Comparison of ENCODE assay signal across 39 cellular contexts in the genomic region with DNA sequence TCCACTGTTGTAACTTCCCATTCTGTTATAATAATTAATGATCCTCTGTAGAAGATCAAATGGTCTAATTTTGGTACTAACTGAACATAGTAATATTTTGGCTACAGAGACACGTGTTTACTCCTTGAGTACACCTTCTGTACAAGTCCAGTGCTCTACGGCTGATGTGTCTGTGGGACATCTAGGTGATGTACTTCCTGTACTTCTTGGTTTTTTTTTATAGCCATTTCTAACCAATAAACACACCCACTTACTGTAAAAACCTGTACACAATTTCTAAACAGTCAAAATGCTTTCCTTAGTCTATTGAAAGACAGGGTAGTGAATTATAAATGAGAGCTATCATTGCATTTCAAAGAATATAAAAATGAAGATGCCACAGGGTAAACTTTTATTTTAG.
"Had no signal": no experiment of that assay in that cellular context is flagged by ENCODE, and none has a peak within 500 bp of the region (broad histone marks: within the 10 kb centered on the region; RNA-seq: fewer than 3 reads in every experiment).

No MANE protein-coding gene starts in this region.

- FAIRE-seq: astrocyte, bronchial epithelial cell had no signal

- H3K4me3 ChIP-seq: adrenal gland, ascending aorta, body of pancreas, breast epithelium, cardiac muscle cell had no signal

- DNase-seq: activated effector memory CD4-positive, alpha-beta T cell treated with anti-CD3 and anti-CD28 coated beads, Interleukin-2, amount 50 U/mL, for 16 hours; activated effector memory CD4-positive, alpha-beta T cell treated with Interleukin-2 at 50 U/mL for 16 hours; activated gamma-delta T cell; activated gamma-delta T cell treated with Interleukin-2 at 50 U/mL for 16 hours; activated naive CD4-positive, alpha-beta T cell; activated naive CD4-positive, alpha-beta T cell treated with anti-CD3 and anti-CD28 coated beads for 36 hours; activated naive CD4-positive, alpha-beta T cell treated with anti-CD3 and anti-CD28 coated beads, Interleukin-2, amount 10 ng/mL, durations not matched to agents 7 days and 5 days; activated naive CD4-positive, alpha-beta T cell treated with anti-CD3 and anti-CD28 coated beads, Interleukin-2, amount 50 U/mL, for 16 hours; activated naive CD4-positive, alpha-beta T cell treated with Interleukin-2 at 50 U/mL for 16 hours; activated naive CD8-positive, alpha-beta T cell treated with anti-CD3 and anti-CD28 coated beads for 36 hours; activated naive CD8-positive, alpha-beta T cell treated with anti-CD3 and anti-CD28 coated beads, Interleukin-2, amount 10 ng/mL, durations not matched to agents 7 days and 5 days; activated naive CD8-positive, alpha-beta T cell treated with anti-CD3 and anti-CD28 coated beads, Interleukin-2, amount 50 U/mL, for 24 hours; activated T-cell treated with anti-CD3 and anti-CD28 coated beads, Interleukin-2, amount 50 U/mL, for 24 hours; activated T-cell treated with anti-CD3 and anti-CD28 coated beads, Interleukin-2, amount 50 U/mL, for 4 hours; activated T-cell treated with anti-CD3 and anti-CD28 coated beads, Interleukin-2, amount 50 U/mL, for 48 hours; activated T-cell treated with anti-CD3 and anti-CD28 coated beads, Interleukin-2, amount 50 U/mL, for 72 hours; adrenal gland; amniotic stem cell; amygdala; anterior cingulate cortex; aorta; body of pancreas; brain microvascular endothelial cell; caudate nucleus; central memory CD4-positive, alpha-beta T cell; cerebellar nuclear complex had no signal

- H3K9me3 ChIP-seq: adrenal gland, ascending aorta, breast epithelium had no signal

- H3K4me3 Mint-ChIP-seq: activated naive CD4-positive, alpha-beta T cell treated with anti-CD3 and anti-CD28 coated beads for 36 hours; activated naive CD4-positive, alpha-beta T cell treated with anti-CD3 and anti-CD28 coated beads, Interleukin-2, amount 10 ng/mL, durations not matched to agents 7 days and 5 days; activated naive CD4-positive, alpha-beta T cell treated with anti-CD3 and anti-CD28 coated beads, Interleukin-2, amount 50 U/mL, for 24 hours; activated naive CD8-positive, alpha-beta T cell; activated naive CD8-positive, alpha-beta T cell treated with anti-CD3 and anti-CD28 coated beads for 36 hours; activated naive CD8-positive, alpha-beta T cell treated with anti-CD3 and anti-CD28 coated beads, Interleukin-2, amount 10 ng/mL, durations not matched to agents 7 days and 5 days; activated naive CD8-positive, alpha-beta T cell treated with anti-CD3 and anti-CD28 coated beads, Interleukin-2, amount 50 U/mL, for 24 hours; activated T-cell treated with anti-CD3 and anti-CD28 coated beads, Interleukin-2, amount 50 U/mL, for 24 hours; activated T-cell treated with anti-CD3 and anti-CD28 coated beads, Interleukin-2, amount 50 U/mL, for 4 hours; activated T-cell treated with anti-CD3 and anti-CD28 coated beads, Interleukin-2, amount 50 U/mL, for 72 hours; activated T-helper 1 cell treated with anti-CD3 and anti-CD28 coated beads, Interleukin-12 subunit alpha, Interleukin-12 subunit beta, Interleukin-2, Interleukin-4 antibody, amounts not matched to agents 30 ng/mL and 10 ng/mL and 1 ng/mL, durations not matched to agents 14 hours and 24 hours and 36 hours; activated T-helper 17 cell treated with anti-CD3 and anti-CD28 coated beads, Interleukin-2, amount 50 U/mL, for 72 hours; brain; central memory CD8-positive, alpha-beta T cell had no signal

- ATAC-seq: activated naive CD4-positive, alpha-beta T cell treated with anti-CD3 and anti-CD28 coated beads, Interleukin-2, amount 50 U/mL, for 72 hours; activated naive CD8-positive, alpha-beta T cell treated with anti-CD3 and anti-CD28 coated beads, Interleukin-2, amount 50 U/mL, for 24 hours; activated T-cell treated with anti-CD3 and anti-CD28 coated beads, Interleukin-2, amount 50 U/mL, for 4 hours; activated T-cell treated with anti-CD3 and anti-CD28 coated beads, Interleukin-2, amount 50 U/mL, for 72 hours; activated T-helper 17 cell treated with anti-CD3 and anti-CD28 coated beads, Interleukin-2, amount 50 U/mL, for 72 hours; body of pancreas had no signal

- H3K4me1 Mint-ChIP-seq: activated naive CD4-positive, alpha-beta T cell treated with anti-CD3 and anti-CD28 coated beads, Interleukin-2, amount 10 ng/mL, durations not matched to agents 7 days and 5 days; activated naive CD4-positive, alpha-beta T cell treated with anti-CD3 and anti-CD28 coated beads, Interleukin-2, amount 50 U/mL, for 24 hours; activated naive CD8-positive, alpha-beta T cell treated with anti-CD3 and anti-CD28 coated beads, Interleukin-2, amount 50 U/mL, for 24 hours; activated T-helper 17 cell treated with anti-CD3 and anti-CD28 coated beads, Interleukin-2, amount 50 U/mL, for 72 hours; central memory CD8-positive, alpha-beta T cell had no signal

- H3K36me3 ChIP-seq: adrenal gland, breast epithelium had no signal

- H3K27me3 Mint-ChIP-seq: activated naive CD4-positive, alpha-beta T cell treated with anti-CD3 and anti-CD28 coated beads, Interleukin-2, amount 10 ng/mL, durations not matched to agents 7 days and 5 days; activated naive CD4-positive, alpha-beta T cell treated with anti-CD3 and anti-CD28 coated beads, Interleukin-2, amount 50 U/mL, for 24 hours; activated naive CD8-positive, alpha-beta T cell; activated naive CD8-positive, alpha-beta T cell treated with anti-CD3 and anti-CD28 coated beads for 36 hours; activated naive CD8-positive, alpha-beta T cell treated with anti-CD3 and anti-CD28 coated beads, Interleukin-2, amount 10 ng/mL, durations not matched to agents 7 days and 5 days; activated naive CD8-positive, alpha-beta T cell treated with anti-CD3 and anti-CD28 coated beads, Interleukin-2, amount 50 U/mL, for 24 hours; activated T-cell treated with anti-CD3 and anti-CD28 coated beads, Interleukin-2, amount 50 U/mL, for 24 hours; activated T-helper 17 cell treated with anti-CD3 and anti-CD28 coated beads, Interleukin-2, amount 50 U/mL, for 72 hours; brain; central memory CD8-positive, alpha-beta T cell had no signal

- H3K27ac Mint-ChIP-seq: activated naive CD4-positive, alpha-beta T cell treated with anti-CD3 and anti-CD28 coated beads for 36 hours; activated naive CD4-positive, alpha-beta T cell treated with anti-CD3 and anti-CD28 coated beads, Interleukin-2, amount 10 ng/mL, durations not matched to agents 7 days and 5 days; activated naive CD4-positive, alpha-beta T cell treated with anti-CD3 and anti-CD28 coated beads, Interleukin-2, amount 50 U/mL, for 24 hours; activated naive CD4-positive, alpha-beta T cell treated with anti-CD3 and anti-CD28 coated beads, Interleukin-2, amount 50 U/mL, for 72 hours; activated naive CD8-positive, alpha-beta T cell; activated naive CD8-positive, alpha-beta T cell treated with anti-CD3 and anti-CD28 coated beads for 36 hours; activated naive CD8-positive, alpha-beta T cell treated with anti-CD3 and anti-CD28 coated beads, Interleukin-2, amount 10 ng/mL, durations not matched to agents 7 days and 5 days; activated naive CD8-positive, alpha-beta T cell treated with anti-CD3 and anti-CD28 coated beads, Interleukin-2, amount 50 U/mL, for 24 hours; activated T-cell treated with anti-CD3 and anti-CD28 coated beads, Interleukin-2, amount 50 U/mL, for 24 hours; activated T-cell treated with anti-CD3 and anti-CD28 coated beads, Interleukin-2, amount 50 U/mL, for 72 hours; activated T-helper 1 cell treated with anti-CD3 and anti-CD28 coated beads, Interleukin-12 subunit alpha, Interleukin-12 subunit beta, Interleukin-2, Interleukin-4 antibody, amounts not matched to agents 30 ng/mL and 10 ng/mL and 1 ng/mL, durations not matched to agents 14 hours and 24 hours and 36 hours; activated T-helper 17 cell treated with anti-CD3 and anti-CD28 coated beads, Interleukin-2, amount 50 U/mL, for 72 hours; activated T-helper 2 cell treated with anti-CD3 and anti-CD28 coated beads, Interferon-gamma antibody, Interleukin-2, Interleukin-4, amounts not matched to agents 10 μg/mL and 5 μg/mL and 100 μg/mL, durations not matched to agents 14 hours and 24 hours and 36 hours; brain had no signal

- H3K4me1 ChIP-seq: adrenal gland, ascending aorta, body of pancreas, breast epithelium had no signal
